25 cellular contexts compared by ENCODE assay signal in the genomic region with DNA sequence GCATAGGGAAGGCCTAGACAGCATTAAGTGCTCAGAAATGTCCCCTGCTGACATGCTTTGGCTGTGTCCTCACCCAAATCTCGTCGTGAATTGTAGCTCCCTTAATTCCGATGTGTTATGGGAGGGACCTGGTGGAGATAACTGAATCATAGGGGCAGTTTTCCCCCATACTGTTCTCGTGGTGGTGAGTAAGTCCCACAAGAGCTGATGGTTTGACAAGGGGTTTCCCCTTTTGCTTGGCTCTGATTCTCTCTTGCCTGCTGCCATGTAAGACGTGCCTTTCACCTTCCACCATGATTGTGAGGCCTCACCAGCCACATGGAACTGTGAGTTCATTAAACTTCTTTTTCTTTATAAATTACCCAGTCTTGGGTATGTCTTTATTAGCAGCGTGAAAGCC.
DNase-seq lines count a peak whose midpoint lies in the region; ATAC-seq and TF ChIP-seq lines count a peak whose summit lies in the region.
"Had no signal": no experiment of that assay in that cellular context is flagged by ENCODE, and none has a peak within 500 bp of the region (broad histone marks: within the 10 kb centered on the region; RNA-seq: fewer than 3 reads in every experiment).

No MANE protein-coding gene starts in this region.

- no peak overlapping the region for H3K27ac ChIP-seq in IMR-90 (ENCODE audit: insufficient read depth, low read length)
- H3K27ac ChIP-seq in thyroid gland: peak overlapping the region in 2 of 3 donors; percentile 10 to 66
- H3K27ac ChIP-seq: C4-2B, SK-N-MC had no signal

- POLR2A ChIA-PET in IMR-90 (lab: Charles Lee; ENCODE audit: unreplicated experiment): no interaction called here

- H4K8ac ChIP-seq in IMR-90 (ENCODE audit: low read depth in 2 of 2, low read length in 2 of 2): no peak overlapping the region

- no peak overlapping the region for H2AK5ac ChIP-seq in IMR-90 (ENCODE audit: low read depth, low read length)

- peaks cover 11% of the 10 kb centered on the region for H3K9me3 Mint-ChIP-seq in activated naive CD8-positive, alpha-beta T cell treated with anti-CD3 and anti-CD28 coated beads, Interleukin-2, amount 50 U/mL, for 24 hours
- H3K9me3 Mint-ChIP-seq in activated naive CD8-positive, alpha-beta T cell treated with anti-CD3 and anti-CD28 coated beads for 36 hours: peaks cover 1% of the 10 kb centered on the region
- H3K9me3 Mint-ChIP-seq: CD8-positive, alpha-beta T cell had no signal

- no peak overlapping the region for H3K4ac ChIP-seq in IMR-90 (ENCODE audit: low read depth, low read length)

- dilution Hi-C loops in IMR-90 (cut with HindIII; ENCODE audit: low sequenced_read_pairs, unreplicated experiment): no loop called here

- H4K91ac ChIP-seq in IMR-90 (ENCODE audit: insufficient read depth, low read depth, low read length): no peak overlapping the region

- H3K4me3 ChIP-seq in IMR-90 (ENCODE audit: insufficient read depth, low read depth, low read length) (no peak overlapping the region), choroid plexus epithelial cell (ENCODE audit: low read depth, low read length) (no peak overlapping the region), thyroid gland (replicated peaks in 1 of 3) (no peak overlapping the region)
- H3K4me3 ChIP-seq: GM12878, SK-N-MC had no signal

- H3K9me1 ChIP-seq in IMR-90 (ENCODE audit: insufficient read depth, low read length): peaks cover 10% of the 10 kb centered on the region; the same call in 1 of the 2 replicates

- H3K9me3 ChIP-seq in IMR-90 (ENCODE audit: control insufficient read depth, insufficient read depth, low read length) (no peaks in the 10 kb centered on the region), thyroid gland (no peaks in the 10 kb centered on the region)
- H3K9me3 ChIP-seq: Caco-2 had no signal

- H3K4me2 ChIP-seq in IMR-90 (ENCODE audit: low read depth, low read length): no peak overlapping the region

- H2BK120ac ChIP-seq in IMR-90 (ENCODE audit: low read depth, low read length): no peak overlapping the region

- H2AFZ ChIP-seq in IMR-90 (replicated peaks; ENCODE audit: low read length, poor library complexity): no peak overlapping the region

- H3K36me3 ChIP-seq in IMR-90 (ENCODE audit: control insufficient read depth, insufficient read depth, low read length) (peaks cover 21% of the 10 kb centered on the region), thyroid gland (peaks cover 23 to 35% of the 10 kb centered on the region in 2 donors)

- no peak overlapping the region for H2BK20ac ChIP-seq in IMR-90 (ENCODE audit: low read depth, low read length)

- no peaks in the 10 kb centered on the region for H4K20me1 ChIP-seq in IMR-90 (ENCODE audit: insufficient read depth, low read length)

- H3K27me3 ChIP-seq in IMR-90 (ENCODE audit: control insufficient read depth, insufficient read depth, low read length) (no peaks in the 10 kb centered on the region), thyroid gland (no peaks in the 10 kb centered on the region)

- H3K23ac ChIP-seq in IMR-90 (ENCODE audit: low read depth, low read length): no peak overlapping the region

- no peak overlapping the region for H3K56ac ChIP-seq in IMR-90 (ENCODE audit: extremely low read depth, insufficient read depth, low read length)

- peaks cover 9% of the 10 kb centered on the region for H3K4me1 Mint-ChIP-seq in activated naive CD8-positive, alpha-beta T cell treated with anti-CD3 and anti-CD28 coated beads, Interleukin-2, amount 50 U/mL, for 24 hours
- H3K4me1 Mint-ChIP-seq in activated naive CD8-positive, alpha-beta T cell treated with anti-CD3 and anti-CD28 coated beads for 36 hours: no peaks in the 10 kb centered on the region

- no peak for TF ChIP-seq CTCF in IMR-90 (conservative IDR thresholded peaks at IDR 0.05; ENCODE audit: low read depth, low read length)
- TF ChIP-seq CTCF in choroid plexus epithelial cell (conservative IDR thresholded peaks at IDR 0.05; ENCODE audit: low read depth, low read length): no peak
- no peak for TF ChIP-seq CTCF in thyroid gland (IDR thresholded peaks at IDR 0.05)

- intact Hi-C loops in IMR-90 (cut with micrococcal nuclease): no loop called here
- intact Hi-C loops in thyroid gland (cut with DNase I): no loop called here

- ATAC-seq in activated naive CD8-positive, alpha-beta T cell treated with anti-CD3 and anti-CD28 coated beads, Interleukin-2, amount 50 U/mL, for 24 hours: peak; percentile 75
- no peak for ATAC-seq in IMR-90 (ENCODE audit: low read depth)
- no peak for ATAC-seq in GM21367 (IDR thresholded peaks at IDR 0.05; ENCODE audit: unreplicated experiment)
- ATAC-seq: CD8-positive, alpha-beta T cell; GM12878 had no signal

- WGBS in IMR-90 (ENCODE audit: extremely low coverage in 2 of 2, insufficient read length in 1 of 2), 2 experiments: 40% methylated on average over 1 of the region's 6 CpGs; no CpG with 5 or more reads in 1 of the 2 experiments
- WGBS in thyroid gland, 2 donors: 89 to 91% methylated on average over 6 of the region's 6 CpGs

- H3K4me3 Mint-ChIP-seq in activated naive CD8-positive, alpha-beta T cell treated with anti-CD3 and anti-CD28 coated beads, Interleukin-2, amount 50 U/mL, for 24 hours: no peak overlapping the region
- no peak overlapping the region for H3K4me3 Mint-ChIP-seq in activated naive CD8-positive, alpha-beta T cell treated with anti-CD3 and anti-CD28 coated beads for 36 hours
- H3K4me3 Mint-ChIP-seq: B cell; CD8-positive, alpha-beta T cell had no signal

- no peak overlapping the region for H2BK5ac ChIP-seq in IMR-90 (ENCODE audit: low read depth, low read length, poor library complexity, severe bottlenecking)

- no peaks in the 10 kb centered on the region for H3K4me1 ChIP-seq in IMR-90 (ENCODE audit: control insufficient read depth, insufficient read depth, low read length)
- H3K4me1 ChIP-seq in thyroid gland: peaks cover 16 to 21% of the 10 kb centered on the region in 2 donors
- H3K4me1 ChIP-seq: Caco-2 had no signal

- no peak overlapping the region for H2AK9ac ChIP-seq in IMR-90 (replicated peaks; ENCODE audit: low read depth, low read length, poor library complexity)

- no peak for TF ChIP-seq POLR2A in IMR-90 (IDR thresholded peaks at IDR 0.05; ENCODE audit: low read depth, low read length)
- TF ChIP-seq POLR2A in thyroid gland (IDR thresholded peaks at IDR 0.05): no peak

- no peaks in the 10 kb centered on the region for H3K79me1 ChIP-seq in IMR-90 (ENCODE audit: low read depth in 1 of 2, low read length in 2 of 2)

- no TSS peak for BruUV-seq in IMR-90 (replicated peaks; lab: Mats Ljungman, UMichigan)

- no peak for DNase-seq in activated naive CD8-positive, alpha-beta T cell treated with anti-CD3 and anti-CD28 coated beads, Interleukin-2, amount 50 U/mL, for 24 hours
- DNase-seq in activated naive CD8-positive, alpha-beta T cell treated with anti-CD3 and anti-CD28 coated beads for 36 hours: no peak
- DNase-seq in IMR-90 (peak; percentile 6), choroid plexus epithelial cell (ENCODE audit: low read depth) (peak; percentile 17), thyroid gland (no peak), NCI-H1417 (lab: John Stamatoyannopoulos, UW) (no peak)
- DNase-seq: Caco-2; CD8-positive, alpha-beta T cell; EL; GDM1; HCEC 1CT; Karpas-422; MV-4-11; NCI-H1105; NCI-H146; NCI-H2029; NCI-H446; NCI-H524 treated with DMSO at 0.1 percent for 48 hours; NCI-H774; SIG-M5 had no signal

- in situ Hi-C loops in IMR-90 (cut with MboI; ENCODE audit: low sequenced_read_pairs): no loop called here

- H3K9ac ChIP-seq in IMR-90 (ENCODE audit: low read depth, low read length): no peak overlapping the region

- H3K27me3 Mint-ChIP-seq in activated naive CD8-positive, alpha-beta T cell treated with anti-CD3 and anti-CD28 coated beads, Interleukin-2, amount 50 U/mL, for 24 hours: no peaks in the 10 kb centered on the region
- H3K27me3 Mint-ChIP-seq in activated naive CD8-positive, alpha-beta T cell treated with anti-CD3 and anti-CD28 coated beads for 36 hours: peaks cover 3% of the 10 kb centered on the region
- H3K27me3 Mint-ChIP-seq: B cell had no signal

- H3K18ac ChIP-seq in IMR-90 (ENCODE audit: low read depth, low read length): no peak overlapping the region

- H2BK15ac ChIP-seq in IMR-90 (ENCODE audit: low read depth, low read length): no peak overlapping the region

- peaks cover 4% of the 10 kb centered on the region for H3K36me3 Mint-ChIP-seq in activated naive CD8-positive, alpha-beta T cell treated with anti-CD3 and anti-CD28 coated beads, Interleukin-2, amount 50 U/mL, for 24 hours (ENCODE audit: low read depth)
- peaks cover 2% of the 10 kb centered on the region for H3K36me3 Mint-ChIP-seq in activated naive CD8-positive, alpha-beta T cell treated with anti-CD3 and anti-CD28 coated beads for 36 hours
- H3K36me3 Mint-ChIP-seq: CD8-positive, alpha-beta T cell had no signal

- no peak overlapping the region for H3K14ac ChIP-seq in IMR-90 (replicated peaks; ENCODE audit: low read depth, low read length)

- H4K5ac ChIP-seq in IMR-90 (ENCODE audit: low read depth, low read length): no peak overlapping the region

- no peak overlapping the region for H3K27ac Mint-ChIP-seq in activated naive CD8-positive, alpha-beta T cell treated with anti-CD3 and anti-CD28 coated beads, Interleukin-2, amount 50 U/mL, for 24 hours
- H3K27ac Mint-ChIP-seq in activated naive CD8-positive, alpha-beta T cell treated with anti-CD3 and anti-CD28 coated beads for 36 hours: no peak overlapping the region
- H3K27ac Mint-ChIP-seq: B cell; CD8-positive, alpha-beta T cell had no signal

- TF ChIP-seq RAD21 in IMR-90 (IDR thresholded peaks at IDR 0.05; ENCODE audit: low read length): no peak

- CTCF ChIA-PET in IMR-90 (lab: Yijun Ruan, JAX): no interaction called here

TF ChIP-seq in IMR-90, 13 proteins besides CTCF, POLR2A, EP300 and RAD21 (continues in another document):
- no peak for TF ChIP-seq SMC3 (IDR thresholded peaks at IDR 0.05; ENCODE audit: low read depth, low read length)
- TF ChIP-seq, protein P1, sequence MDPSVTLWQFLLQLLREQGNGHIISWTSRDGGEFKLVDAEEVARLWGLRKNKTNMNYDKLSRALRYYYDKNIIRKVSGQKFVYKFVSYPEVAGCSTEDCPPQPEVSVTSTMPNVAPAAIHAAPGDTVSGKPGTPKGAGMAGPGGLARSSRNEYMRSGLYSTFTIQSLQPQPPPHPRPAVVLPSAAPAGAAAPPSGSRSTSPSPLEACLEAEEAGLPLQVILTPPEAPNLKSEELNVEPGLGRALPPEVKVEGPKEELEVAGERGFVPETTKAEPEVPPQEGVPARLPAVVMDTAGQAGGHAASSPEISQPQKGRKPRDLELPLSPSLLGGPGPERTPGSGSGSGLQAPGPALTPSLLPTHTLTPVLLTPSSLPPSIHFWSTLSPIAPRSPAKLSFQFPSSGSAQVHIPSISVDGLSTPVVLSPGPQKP (IDR thresholded peaks at IDR 0.05; ENCODE audit: borderline replicate concordance, low read depth, low read length): no peak
- TF ChIP-seq MAFK (IDR thresholded peaks at IDR 0.05; ENCODE audit: low read depth, low read length): no peak
- TF ChIP-seq FOS (IDR thresholded peaks at IDR 0.05; ENCODE audit: low read depth, low read length): no peak
- no peak for TF ChIP-seq RFX5 (IDR thresholded peaks at IDR 0.05; ENCODE audit: low read depth, low read length)
- TF ChIP-seq CHD1 (IDR thresholded peaks at IDR 0.05; ENCODE audit: low read depth, low read length): no peak
- TF ChIP-seq RCOR1 (IDR thresholded peaks at IDR 0.05; ENCODE audit: insufficient replicate concordance, low read length): no peak

Comparison
In these comparisons a context has a peak if more than half of its experiments do, and no peak if none do; other contexts are left out.
1. DNase-seq: peak in IMR-90 (single experiment) and choroid plexus epithelial cell (single experiment); none in activated naive CD8-positive, alpha-beta T cell treated with anti-CD3 and anti-CD28 coated beads, Interleukin-2, amount 50 U/mL, for 24 hours (single experiment), activated naive CD8-positive, alpha-beta T cell treated with anti-CD3 and anti-CD28 coated beads for 36 hours (single experiment), thyroid gland (0 of 2) and NCI-H1417 (0 of 3).